ENCODE assay signal across 1 cellular context in genomic region chr16:48629531-48629930, GRCh38.
TF ChIP-seq lines count a peak whose summit lies in the region.

No MANE protein-coding gene starts in this region.

TF ChIP-seq in IMR-90, 13 proteins besides CTCF, POLR2A, EP300 and RAD21 (continued from another document):
- TF ChIP-seq USF2 (IDR thresholded peaks at IDR 0.05; ENCODE audit: low read depth, low read length): no peak
- no peak for TF ChIP-seq MAZ (IDR thresholded peaks at IDR 0.05; ENCODE audit: borderline replicate concordance, low read depth, low read length)
- no peak for TF ChIP-seq NFE2L2 (IDR thresholded peaks at IDR 0.05; ENCODE audit: low read depth, low read length)
- no peak for TF ChIP-seq RFX5 (IDR thresholded peaks at IDR 0.05; ENCODE audit: low read depth, low read length)
- no peak for TF ChIP-seq CEBPB (IDR thresholded peaks at IDR 0.05; ENCODE audit: low read depth, low read length)
- no peak for TF ChIP-seq MAFK (IDR thresholded peaks at IDR 0.05; ENCODE audit: low read depth, low read length)
- TF ChIP-seq RCOR1 (IDR thresholded peaks at IDR 0.05; ENCODE audit: insufficient replicate concordance, low read length): no peak
- no peak for TF ChIP-seq FOS (IDR thresholded peaks at IDR 0.05; ENCODE audit: low read depth, low read length)
TF ChIP-seq in IMR-90: peak in this region for 0.
